8 cellular contexts compared by ENCODE assay signal in genomic region chr16:30922960-30923535, GRCh38. TPM values are rescaled to one million over a fixed set of nuclear protein-coding genes. Genes with fewer than 3 reads are reported as not detected.
DNase-seq lines count a peak whose midpoint lies in the region; ATAC-seq and TF ChIP-seq lines count a peak whose summit lies in the region.

No MANE protein-coding gene starts in this region.

- no peak for TF ChIP-seq CTCF in neural crest cell (conservative IDR thresholded peaks at IDR 0.05)

- peak overlapping the region; percentile 100 for H3K27ac Mint-ChIP-seq in neural crest cell (ENCODE audit: unreplicated experiment)
- peak overlapping the region; percentile 100 for H3K27ac Mint-ChIP-seq in stimulated activated naive CD8-positive, alpha-beta T cell treated with anti-CD3 and anti-CD28 coated beads, Interleukin-15, amount 100 ng/mL, for 72 hours

- H3K4me1 Mint-ChIP-seq in neural crest cell: peaks cover 33% of the 10 kb centered on the region
- peaks cover 44% of the 10 kb centered on the region for H3K4me1 Mint-ChIP-seq in stimulated activated naive CD8-positive, alpha-beta T cell treated with anti-CD3 and anti-CD28 coated beads, Interleukin-15, amount 100 ng/mL, for 72 hours

- no peaks in the 10 kb centered on the region for H3K36me3 Mint-ChIP-seq in neural crest cell (ENCODE audit: low read depth)

- no peaks in the 10 kb centered on the region for H3K27me3 Mint-ChIP-seq in neural crest cell (ENCODE audit: low read depth)
- H3K27me3 Mint-ChIP-seq in stimulated activated naive CD8-positive, alpha-beta T cell treated with anti-CD3 and anti-CD28 coated beads, Interleukin-15, amount 100 ng/mL, for 72 hours: no peaks in the 10 kb centered on the region

- peak overlapping the region; percentile 99 for H3K4me3 Mint-ChIP-seq in neural crest cell
- H3K4me3 Mint-ChIP-seq in stimulated activated naive CD8-positive, alpha-beta T cell treated with anti-CD3 and anti-CD28 coated beads, Interleukin-15, amount 100 ng/mL, for 72 hours: peak overlapping the region; percentile 97 to 98

- H3K36me3 ChIP-seq in SJSA1: peaks cover 10% of the 10 kb centered on the region

- peak overlapping the region; percentile 80 for H3K27ac ChIP-seq in SJSA1

- peak; percentile 58 for ATAC-seq in HG02571 (IDR thresholded peaks at IDR 0.05; ENCODE audit: unreplicated experiment)
- peak; percentile 84 for ATAC-seq in stimulated activated naive CD8-positive, alpha-beta T cell treated with anti-CD3 and anti-CD28 coated beads, Interleukin-15, amount 100 ng/mL, for 72 hours

- DNase-seq in GM03348 (ENCODE audit: low spot score): peak; percentile 97
- DNase-seq in NAMALWA (ENCODE audit: low spot score): peak; percentile 98
- DNase-seq in SJSA1 (ENCODE audit: low read depth in 1 of 2, low spot score in 2 of 2): peak; percentile 99 to 100
- peak; percentile 96 for DNase-seq in activated naive CD4-positive, alpha-beta T cell treated with Interleukin-2 at 50 U/mL for 16 hours
- DNase-seq in foreskin melanocyte: peak; percentile 100
- peak; percentile 92 for DNase-seq in neural crest cell (ENCODE audit: low read depth, low spot score)
- peak; percentile 93 to 96 for DNase-seq in stimulated activated naive CD8-positive, alpha-beta T cell treated with anti-CD3 and anti-CD28 coated beads, Interleukin-15, amount 100 ng/mL, for 72 hours

- no peaks in the 10 kb centered on the region for H3K27me3 ChIP-seq in SJSA1 (replicated peaks)

- H3K9me3 ChIP-seq in SJSA1 (replicated peaks): no peaks in the 10 kb centered on the region

- no peaks in the 10 kb centered on the region for H3K9me3 Mint-ChIP-seq in neural crest cell
- no peaks in the 10 kb centered on the region for H3K9me3 Mint-ChIP-seq in stimulated activated naive CD8-positive, alpha-beta T cell treated with anti-CD3 and anti-CD28 coated beads, Interleukin-15, amount 100 ng/mL, for 72 hours

- no peaks in the 10 kb centered on the region for H3K4me1 ChIP-seq in SJSA1 (replicated peaks)

- peak overlapping the region; percentile 57 for H3K4me3 ChIP-seq in SJSA1

RNA-seq across cellular contexts. Expression of gene FBXL19, which starts 0.3 kb away (rescaled TPM):
- total RNA-seq in SJSA1 (2014; rRNA removed; shearing (Covaris generic)): 7.1 and 8.9 TPM in 2 replicates
- total RNA-seq in neural crest cell: 78.1 and 84.7 TPM in 2 replicates

RNA-seq across cellular contexts. Expression of gene ORAI3, which starts 25.8 kb away (rescaled TPM):
- 8.7 and 9.1 TPM in 2 replicates for total RNA-seq in SJSA1 (2014; rRNA removed; shearing (Covaris generic))
- total RNA-seq in neural crest cell: 7.7 and 8.0 TPM in 2 replicates

RNA-seq across cellular contexts. Expression of gene CTF1, which starts 26.6 kb away (rescaled TPM):
- total RNA-seq in SJSA1 (2014; rRNA removed; shearing (Covaris generic)): 1.3 and 3.5 TPM in 2 replicates
- 1.6 and 2.6 TPM in 2 replicates for total RNA-seq in neural crest cell

RNA-seq across cellular contexts. Expression of gene BCL7C, which starts 29.2 kb away (rescaled TPM):
- total RNA-seq in SJSA1 (2014; rRNA removed; shearing (Covaris generic)): 52.8 and 58.5 TPM in 2 replicates
- 35.9 and 38.4 TPM in 2 replicates for total RNA-seq in neural crest cell

RNA-seq across cellular contexts. Expression of gene SETD1A, which starts 34.5 kb away (rescaled TPM):
- 0.60 and 2.2 TPM in 2 replicates for total RNA-seq in SJSA1 (2014; rRNA removed; shearing (Covaris generic))
- 33.4 and 35.2 TPM in 2 replicates for total RNA-seq in neural crest cell

Comparison
In these comparisons a context has a peak if more than half of its experiments do, and no peak if none do; other contexts are left out.
1. Peak in every context shown above with its lines: DNase-seq, ATAC-seq, H3K4me3 ChIP-seq and H3K27ac ChIP-seq.